8 cellular contexts compared by ENCODE assay signal in the genomic region with DNA sequence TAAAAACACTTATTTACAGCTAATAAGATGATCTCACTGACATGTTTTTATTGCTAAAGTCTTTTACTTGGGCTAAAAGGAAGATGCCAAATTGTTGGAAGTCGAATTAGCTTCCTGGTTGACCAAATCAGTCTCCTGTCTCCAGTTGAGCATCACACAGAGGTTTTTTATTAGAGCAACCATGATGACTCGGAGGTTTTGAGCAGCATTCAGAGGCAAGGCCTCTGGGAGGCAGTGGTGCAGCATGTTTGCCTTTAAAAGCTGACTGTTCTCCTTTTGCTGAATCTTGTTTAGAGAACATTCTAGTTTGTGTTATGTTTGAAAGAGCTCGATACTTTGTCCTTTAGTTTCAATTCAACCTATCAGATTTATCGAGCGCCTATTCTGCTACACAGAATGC. TPM values are rescaled to one million over a fixed set of nuclear protein-coding genes. Genes with fewer than 3 reads are reported as not detected.
DNase-seq lines count a peak whose midpoint lies in the region; ATAC-seq, FAIRE-seq and TF ChIP-seq lines count a peak whose summit lies in the region.

No MANE protein-coding gene starts in this region.

- no peaks in the 10 kb centered on the region for H3K79me2 ChIP-seq in HepG2 (ENCODE audit: insufficient read depth, low read length)

- in situ Hi-C loops in HepG2 (cut with HindIII; ENCODE audit: extremely low pct_ligation_motif_present, low pct_unique_long_range_greater_than_20kb) = no loop called here

- FAIRE-seq in bronchial epithelial cell (lab: Jason Lieb, UNC) (no peak), HepG2 (lab: Jason Lieb, UNC) (no peak)

- no TSS peak for BruUV-seq in HepG2 (replicated peaks; lab: Mats Ljungman, UMichigan)

- intact Hi-C loops in HepG2 (cut with micrococcal nuclease; ENCODE audit: unreplicated experiment) = no loop called here

- peak; percentile 45 for TF ChIP-seq CTCF in bronchial epithelial cell (IDR thresholded peaks at IDR 0.05; ENCODE audit: insufficient read depth, low read length, severe bottlenecking)
- TF ChIP-seq CTCF in HepG2 (CRISPR knock-in tag; IDR thresholded peaks at IDR 0.05) = peak; percentile 36; the same call in 1 of the 2 replicates

- H3K4me3 ChIP-seq in bronchial epithelial cell (ENCODE audit: low read depth, low read length) = no peak overlapping the region
- H3K4me3 ChIP-seq in HepG2 (replicated peaks in 1 of 3; ENCODE audit: insufficient read depth in 1 of 3, low read depth in 2 of 3, low read length in 3 of 3) = no peak overlapping the region

- no peak overlapping the region for H3K27ac ChIP-seq in HepG2 (ENCODE audit: extremely low read length, insufficient read depth, low read length)

- CTCF ChIA-PET in HepG2 (lab: Yijun Ruan, JAX; ENCODE audit: low intra/inter-chr PET ratio, low total read pairs) = no interaction called here

- WGBS in HepG2 (ENCODE audit: low lambda C conversion rate) = 51% methylated on average over 5 of the region's 5 CpGs

- TF ChIP-seq POLR2A in HepG2 (IDR thresholded peaks at IDR 0.05; ENCODE audit: insufficient read depth in 1 of 2, low read depth in 2 of 2, low read length in 2 of 2) = no peak

- H3K4me1 ChIP-seq in HepG2 (ENCODE audit: insufficient read depth, low read length) = no peaks in the 10 kb centered on the region

- H2AFZ ChIP-seq in HepG2 (ENCODE audit: low read length) = no peak overlapping the region

- peaks cover 9% of the 10 kb centered on the region for H3K27me3 ChIP-seq in bronchial epithelial cell (ENCODE audit: control insufficient read depth, insufficient read depth, low read length)
- peaks cover 5 to 47% of the 10 kb centered on the region in 2 experiments for H3K27me3 ChIP-seq in HepG2 (ENCODE audit: control insufficient read depth in 1 of 2, insufficient read depth in 2 of 2, low read length in 2 of 2)

- H3K36me3 ChIP-seq in bronchial epithelial cell (ENCODE audit: control insufficient read depth, insufficient read depth, low read length) (no peaks in the 10 kb centered on the region), HepG2 (replicated peaks in 1 of 2; ENCODE audit: control insufficient read depth in 1 of 2, insufficient read depth in 2 of 2, low read length in 2 of 2) (no peaks in the 10 kb centered on the region)

- no peak for TF ChIP-seq RAD21 in HepG2 (CRISPR knock-in tag; IDR thresholded peaks at IDR 0.05)

- no peaks in the 10 kb centered on the region for H3K9me3 ChIP-seq in HepG2 (ENCODE audit: low read length)

- POLR2A ChIA-PET in HepG2 (lab: Yijun Ruan, JAX) = no interaction called here

- TF ChIP-seq EP300 in HepG2 (IDR thresholded peaks at IDR 0.05; ENCODE audit: low read depth in 2 of 2, low read length in 2 of 2) = no peak
- no peak for TF ChIP-seq EP300 in HepG2 (CRISPR knock-in tag; IDR thresholded peaks at IDR 0.05; ENCODE audit: borderline replicate concordance)

- ATAC-seq in HepG2 (peak; percentile 78), HG02884 (IDR thresholded peaks at IDR 0.05; ENCODE audit: unreplicated experiment) (no peak)

- no peak overlapping the region for H3K4me2 ChIP-seq in HepG2 (ENCODE audit: low read depth, low read length)

- DNase-seq in NOMO-1 treated with DMSO at 0.1 percent for 48 hours (lab: John Stamatoyannopoulos, UW; ENCODE audit: unreplicated experiment) (peak; percentile 2), NOMO-1 (lab: John Stamatoyannopoulos, UW; ENCODE audit: unreplicated experiment in 2 of 2) (no peak), NCI-H2107 treated with DMSO at 0.1 percent for 48 hours (lab: John Stamatoyannopoulos, UW; ENCODE audit: unreplicated experiment) (peak; percentile 10), bronchial epithelial cell (ENCODE audit: low read depth) (peak; percentile 52), HepG2 (ENCODE audit: low spot score) (peak; percentile 18)
- no peak for DNase-seq in activated effector memory CD4-positive, alpha-beta T cell treated with Interleukin-2 at 50 U/mL for 16 hours
- DNase-seq in activated CD4-positive, alpha-beta T cell treated with anti-CD3 and anti-CD28 coated beads for 1 hour = no peak

- H4K20me1 ChIP-seq in HepG2 (ENCODE audit: insufficient read depth, low read length) = no peaks in the 10 kb centered on the region

- H3K9ac ChIP-seq in HepG2 (ENCODE audit: insufficient read depth, low read depth, low read length) = no peak overlapping the region

TF ChIP-seq in HepG2, 621 proteins besides CTCF, POLR2A, EP300 and RAD21:
- peak; percentile 32 for TF ChIP-seq STAG1 (CRISPR knock-in tag; IDR thresholded peaks at IDR 0.05)
- no peak for TF ChIP-seq MYC (CRISPR knock-in tag; IDR thresholded peaks at IDR 0.05; ENCODE audit: borderline replicate concordance)
- no peak for TF ChIP-seq SYNCRIP (IDR thresholded peaks at IDR 0.05; ENCODE audit: insufficient read depth, low read depth, low read length)
- peak; percentile 73; the same call in 1 of the 2 replicates for TF ChIP-seq NFE2 (CRISPR knock-in tag; IDR thresholded peaks at IDR 0.05)
- TF ChIP-seq, protein P1, sequence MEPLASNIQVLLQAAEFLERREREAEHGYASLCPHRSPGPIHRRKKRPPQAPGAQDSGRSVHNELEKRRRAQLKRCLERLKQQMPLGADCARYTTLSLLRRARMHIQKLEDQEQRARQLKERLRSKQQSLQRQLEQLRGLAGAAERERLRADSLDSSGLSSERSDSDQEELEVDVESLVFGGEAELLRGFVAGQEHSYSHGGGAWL (CRISPR knock-in tag; IDR thresholded peaks at IDR 0.05) = no peak
- TF ChIP-seq ZNF713 (CRISPR knock-in tag; IDR thresholded peaks at IDR 0.05) = no peak
- TF ChIP-seq MAFF (IDR thresholded peaks at IDR 0.05; ENCODE audit: low read depth, low read length) = peak; percentile 58
- TF ChIP-seq ZC3H13 (CRISPR knock-in tag; IDR thresholded peaks at IDR 0.05) = no peak
- TF ChIP-seq NFE2L2 (IDR thresholded peaks at IDR 0.05; ENCODE audit: low read length) = peak; percentile 60; the same call in 1 of the 2 replicates
- TF ChIP-seq ZNF749 (CRISPR knock-in tag; IDR thresholded peaks at IDR 0.05; ENCODE audit: borderline replicate concordance) = no peak
- peak; percentile 48 to 50; a peak in 2 of 4 replicates for TF ChIP-seq MAFK (conservative IDR thresholded peaks at IDR 0.05 in 1 of 2, IDR thresholded peaks at IDR 0.05 in 1 of 2; ENCODE audit: low read length in 2 of 2)
- no peak for TF ChIP-seq ZZZ3 (CRISPR knock-in tag; IDR thresholded peaks at IDR 0.05; ENCODE audit: borderline replicate concordance)
- no peak for TF ChIP-seq ZNF737 (CRISPR knock-in tag; IDR thresholded peaks at IDR 0.05; ENCODE audit: borderline replicate concordance)

RNA-seq across cellular contexts. Expression of a gene that starts 2.1 kb away (rescaled TPM):
- total RNA-seq in bronchial epithelial cell (6.1 and 28.4 TPM in 2 replicates), HepG2 (2016; rRNA removed; fragmentation: Illumina TruSeq; extraction: Trizol) (not detected in 2 replicates)
- total RNA-seq in HepG2 (2016; cell fraction: cytosol; rRNA removed; fragmentation: Illumina TruSeq; extraction: Trizol; ENCODE audit: low read depth) = not detected in 2 replicates
- 0.13 TPM in 1 of 2 replicates, not detected in the other for total RNA-seq in HepG2 (2016; cell fraction: insoluble cytoplasmic fraction; rRNA removed; fragmentation: Illumina TruSeq; extraction: Trizol)
- not detected in 2 replicates for total RNA-seq in HepG2 (2016; cell fraction: membrane; rRNA removed; fragmentation: Illumina TruSeq; extraction: Trizol)
- not detected in 2 replicates for total RNA-seq in HepG2 (2016; cell fraction: nucleus; rRNA removed; fragmentation: Illumina TruSeq; extraction: Trizol)
- polyA plus RNA-seq in HepG2 (2011; rRNA removed) = not detected in 2 replicates
- 0.08 and 0.13 TPM in 2 replicates for polyA plus RNA-seq in HepG2 (2011; cell fraction: cytosol; rRNA removed)
- polyA plus RNA-seq in HepG2 (2011; cell fraction: nucleus; rRNA removed) = 0.29 and 0.45 TPM in 2 replicates
- not detected in 2 replicates for polyA plus RNA-seq in HepG2 (2012)
- not detected in 2 replicates for polyA plus RNA-seq in HepG2 (2016; cell fraction: cytosol; fragmentation: Illumina TruSeq; extraction: Trizol; ENCODE audit: low read depth)
- polyA plus RNA-seq in HepG2 (2016; cell fraction: insoluble cytoplasmic fraction; fragmentation: Illumina TruSeq; extraction: Trizol; ENCODE audit: low read depth) = not detected in 2 replicates
- polyA plus RNA-seq in HepG2 (2016; cell fraction: membrane; fragmentation: Illumina TruSeq; extraction: Trizol; ENCODE audit: low read depth) = 0.21 TPM in 1 of 2 replicates, not detected in the other
- not detected in 2 replicates for polyA plus RNA-seq in HepG2 (2016; cell fraction: nucleus; fragmentation: Illumina TruSeq; extraction: Trizol; ENCODE audit: insufficient read depth, low read depth)
- polyA minus RNA-seq in HepG2 (2011; rRNA and poly(A)+ RNA removed; ENCODE audit: low replicate concordance) = not detected in 2 replicates
- not detected in 2 replicates for polyA minus RNA-seq in HepG2 (2011; cell fraction: cytosol; rRNA and poly(A)+ RNA removed)
- polyA minus RNA-seq in HepG2 (2011; cell fraction: nucleus; rRNA and poly(A)+ RNA removed) = not detected in 2 replicates

RNA-seq across cellular contexts. Expression of a gene that starts 44.4 kb away (rescaled TPM):
- 39.2 and 45.2 TPM in 2 replicates for total RNA-seq in bronchial epithelial cell
- total RNA-seq in HepG2 (2016; rRNA removed; fragmentation: Illumina TruSeq; extraction: Trizol) = 17.0 and 19.7 TPM in 2 replicates
- total RNA-seq in HepG2 (2016; cell fraction: cytosol; rRNA removed; fragmentation: Illumina TruSeq; extraction: Trizol; ENCODE audit: low read depth) = 14.9 and 15.5 TPM in 2 replicates
- total RNA-seq in HepG2 (2016; cell fraction: insoluble cytoplasmic fraction; rRNA removed; fragmentation: Illumina TruSeq; extraction: Trizol) = 17.3 and 17.6 TPM in 2 replicates
- 11.9 and 12.0 TPM in 2 replicates for total RNA-seq in HepG2 (2016; cell fraction: membrane; rRNA removed; fragmentation: Illumina TruSeq; extraction: Trizol)
- 35.0 and 35.4 TPM in 2 replicates for total RNA-seq in HepG2 (2016; cell fraction: nucleus; rRNA removed; fragmentation: Illumina TruSeq; extraction: Trizol)
- polyA plus RNA-seq in HepG2 (2011; rRNA removed) = 9.7 and 11.7 TPM in 2 replicates
- polyA plus RNA-seq in HepG2 (2011; cell fraction: cytosol; rRNA removed) = 10.4 and 11.7 TPM in 2 replicates
- 20.4 and 21.7 TPM in 2 replicates for polyA plus RNA-seq in HepG2 (2011; cell fraction: nucleus; rRNA removed)
- polyA plus RNA-seq in HepG2 (2012) = 8.9 and 9.8 TPM in 2 replicates
- polyA plus RNA-seq in HepG2 (2016; cell fraction: cytosol; fragmentation: Illumina TruSeq; extraction: Trizol; ENCODE audit: low read depth) = 0.61 and 0.73 TPM in 2 replicates
- 12.6 and 12.9 TPM in 2 replicates for polyA plus RNA-seq in HepG2 (2016; cell fraction: insoluble cytoplasmic fraction; fragmentation: Illumina TruSeq; extraction: Trizol; ENCODE audit: low read depth)
- 3.0 and 3.5 TPM in 2 replicates for polyA plus RNA-seq in HepG2 (2016; cell fraction: membrane; fragmentation: Illumina TruSeq; extraction: Trizol; ENCODE audit: low read depth)
- 17.6 and 19.8 TPM in 2 replicates for polyA plus RNA-seq in HepG2 (2016; cell fraction: nucleus; fragmentation: Illumina TruSeq; extraction: Trizol; ENCODE audit: insufficient read depth, low read depth)
- polyA minus RNA-seq in HepG2 (2011; rRNA and poly(A)+ RNA removed; ENCODE audit: low replicate concordance) = 15.2 and 41.3 TPM in 2 replicates
- polyA minus RNA-seq in HepG2 (2011; cell fraction: cytosol; rRNA and poly(A)+ RNA removed) = 12.6 and 12.7 TPM in 2 replicates
- polyA minus RNA-seq in HepG2 (2011; cell fraction: nucleus; rRNA and poly(A)+ RNA removed) = 42.4 and 49.7 TPM in 2 replicates

Comparison
In these comparisons a context has a peak if more than half of its experiments do, and no peak if none do; other contexts are left out.
1. DNase-seq: peak in NOMO-1 treated with DMSO at 0.1 percent for 48 hours (single experiment), NCI-H2107 treated with DMSO at 0.1 percent for 48 hours (single experiment), bronchial epithelial cell (single experiment) and HepG2 (single experiment); none in NOMO-1 (0 of 2), activated effector memory CD4-positive, alpha-beta T cell treated with Interleukin-2 at 50 U/mL for 16 hours (single experiment) and activated CD4-positive, alpha-beta T cell treated with anti-CD3 and anti-CD28 coated beads for 1 hour (single experiment).